Comparison of ENCODE assay signal across 8 cellular contexts in the genomic region with DNA sequence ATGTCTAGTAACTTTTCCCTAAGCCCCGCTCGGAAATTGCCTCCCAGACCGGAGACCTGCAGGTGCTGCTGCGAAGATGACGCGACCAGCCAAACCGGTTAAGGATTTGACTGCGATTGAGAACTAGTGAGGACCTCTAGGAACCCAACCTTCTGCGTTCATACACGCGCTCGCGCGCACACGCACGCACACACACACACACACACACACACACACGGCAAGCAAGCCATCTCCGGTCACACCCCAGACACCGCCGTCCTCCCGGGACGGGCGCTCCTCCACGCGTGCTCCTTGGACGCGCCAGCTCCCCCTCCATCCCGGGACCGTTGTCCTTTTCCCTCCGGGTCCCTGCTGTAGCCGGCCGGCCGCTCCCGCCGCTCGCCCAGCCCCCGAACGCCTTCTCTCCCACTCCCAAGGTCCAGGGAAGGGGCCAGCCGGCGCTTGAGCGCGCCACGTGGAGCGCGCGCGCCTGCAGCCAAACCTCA. TPM values are rescaled to one million over a fixed set of nuclear protein-coding genes. Genes with fewer than 3 reads are reported as not detected.
DNase-seq lines count a peak whose midpoint lies in the region; ATAC-seq, FAIRE-seq and TF ChIP-seq lines count a peak whose summit lies in the region.

No MANE protein-coding gene starts in this region.

- no peaks in the 10 kb centered on the region for H3K9me3 Mint-ChIP-seq in activated CD4-positive, alpha-beta T cell treated with anti-CD3 and anti-CD28 coated beads for 36 hours (ENCODE audit: low read depth)
- H3K9me3 Mint-ChIP-seq in central memory CD8-positive, alpha-beta T cell, result no peaks in the 10 kb centered on the region

- TF ChIP-seq CTCF in RWPE2 (IDR thresholded peaks at IDR 0.05; ENCODE audit: poor library complexity, severe bottlenecking), result no peak
- TF ChIP-seq CTCF in kidney (IDR thresholded peaks at IDR 0.05; ENCODE audit: borderline replicate concordance, extremely low read depth, insufficient read depth), result no peak

- CTCF ChIA-PET in activated CD4-positive, alpha-beta T cell treated with anti-CD3 and anti-CD28 coated beads for 36 hours (lab: Charles Lee), result interaction anchor here (1.3 kb wide), 1 partner anchor 108 kb away, joined by 4 read pairs; no protein-coding TSS in a partner anchor

- intact Hi-C loops in activated CD4-positive, alpha-beta T cell treated with anti-CD3 and anti-CD28 coated beads for 36 hours (cut with DNase I, micrococcal nuclease), result loop anchor here (2.0 to 10.0 kb wide), 8 partner anchors 93 to 1404 kb away; partner anchors contain the start of genes KCTD12 (in 1 of the 2) and LMO7 (in 1 of the 2)
- intact Hi-C loops in kidney (cut with DNase I), result loop anchor here (10.0 kb wide), 1 partner anchor 106 kb away; no protein-coding TSS in a partner anchor

- peak; percentile 24 for ATAC-seq in activated CD4-positive, alpha-beta T cell treated with anti-CD3 and anti-CD28 coated beads for 36 hours
- peak; percentile 37 for ATAC-seq in RWPE2 (ENCODE audit: low read depth)
- no peak for ATAC-seq in central memory CD8-positive, alpha-beta T cell (replicated peaks; ENCODE audit: extremely low read depth, poor library complexity, severe bottlenecking)
- ATAC-seq in GM21423 (IDR thresholded peaks at IDR 0.05; ENCODE audit: unreplicated experiment), result no peak

- no peak for FAIRE-seq in kidney (lab: Jason Lieb, UNC)

- H3K27ac ChIP-seq in RWPE2 (ENCODE audit: poor library complexity, severe bottlenecking), result peak overlapping the region; percentile 20
- peak overlapping the region; percentile 65 to 78 for H3K27ac ChIP-seq in kidney (ENCODE audit: low read depth in 2 of 2, low read length in 2 of 2)

- peak overlapping the region; percentile 73 for H3K27ac Mint-ChIP-seq in activated CD4-positive, alpha-beta T cell treated with anti-CD3 and anti-CD28 coated beads for 36 hours
- H3K27ac Mint-ChIP-seq in central memory CD8-positive, alpha-beta T cell (ENCODE audit: low read depth), result no peak overlapping the region

- peak overlapping the region in 1 of 2 donors; percentile 59 for H3K9ac ChIP-seq in kidney (ENCODE audit: low read length in 2 of 2)

- no peaks in the 10 kb centered on the region for H3K27me3 ChIP-seq in RWPE2 (ENCODE audit: insufficient read depth, poor library complexity, severe bottlenecking)

- H3K36me3 ChIP-seq in RWPE2 (ENCODE audit: low read depth), result no peaks in the 10 kb centered on the region
- H3K36me3 ChIP-seq in kidney (ENCODE audit: control insufficient read depth in 1 of 2, insufficient read depth in 2 of 2, low read length in 2 of 2), result no peaks in the 10 kb centered on the region

- H3K4me3 Mint-ChIP-seq in activated CD4-positive, alpha-beta T cell treated with anti-CD3 and anti-CD28 coated beads for 36 hours, result peak overlapping the region; percentile 85
- peak overlapping the region; percentile 60 for H3K4me3 Mint-ChIP-seq in central memory CD8-positive, alpha-beta T cell

- no peaks in the 10 kb centered on the region for H3K36me3 Mint-ChIP-seq in activated CD4-positive, alpha-beta T cell treated with anti-CD3 and anti-CD28 coated beads for 36 hours (ENCODE audit: low read depth)
- peaks cover 6% of the 10 kb centered on the region for H3K36me3 Mint-ChIP-seq in central memory CD8-positive, alpha-beta T cell (ENCODE audit: insufficient read depth)

- POLR2A ChIA-PET in activated CD4-positive, alpha-beta T cell treated with anti-CD3 and anti-CD28 coated beads for 36 hours (lab: Charles Lee), result no interaction called here

- H3K4me1 ChIP-seq in RWPE2 (ENCODE audit: insufficient read depth, poor library complexity, severe bottlenecking) (peaks cover 5% of the 10 kb centered on the region), kidney (ENCODE audit: control insufficient read depth in 1 of 2, insufficient read depth in 1 of 2, low read depth in 1 of 2, low read length in 2 of 2) (no peaks in the 10 kb centered on the region)

- DNase-seq in activated CD4-positive, alpha-beta T cell treated with anti-CD3 and anti-CD28 coated beads for 36 hours, result peak; percentile 63
- DNase-seq in activated CD4-positive, alpha-beta T cell treated with anti-CD3 and anti-CD28 coated beads, Interleukin-2, amount 50 U/mL, for 4 hours, result no peak
- peak; percentile 26 for DNase-seq in HS-27A (ENCODE audit: low read depth)
- DNase-seq in RWPE2 (ENCODE audit: low spot score), result peak; percentile 72
- no peak for DNase-seq in central memory CD8-positive, alpha-beta T cell (ENCODE audit: low spot score in 2 of 2)
- DNase-seq in kidney, result peak; percentile 89
- DNase-seq in stimulated activated CD4-positive, alpha-beta T cell treated with anti-CD3 and anti-CD28 coated beads, Interleukin-12 subunit alpha, Interleukin-12 subunit beta, amount 100 ng/mL, for 4 hours, result peak; percentile 3

- H3K4me1 Mint-ChIP-seq in activated CD4-positive, alpha-beta T cell treated with anti-CD3 and anti-CD28 coated beads for 36 hours, result peaks cover 14% of the 10 kb centered on the region
- peaks cover 12% of the 10 kb centered on the region for H3K4me1 Mint-ChIP-seq in central memory CD8-positive, alpha-beta T cell

- H3K4me3 ChIP-seq in RWPE2 (ENCODE audit: severe bottlenecking) (peak overlapping the region; percentile 64), kidney (ENCODE audit: low read length in 2 of 2) (peak overlapping the region; percentile 50 to 82)

- H3K9me3 ChIP-seq in RWPE2 (ENCODE audit: severe bottlenecking) (no peaks in the 10 kb centered on the region), kidney (ENCODE audit: control insufficient read depth in 1 of 2, low read length in 2 of 2) (no peaks in the 10 kb centered on the region)

- H3K27me3 Mint-ChIP-seq in activated CD4-positive, alpha-beta T cell treated with anti-CD3 and anti-CD28 coated beads for 36 hours, result peaks cover 41% of the 10 kb centered on the region
- H3K27me3 Mint-ChIP-seq in central memory CD8-positive, alpha-beta T cell, result peaks cover 86% of the 10 kb centered on the region

RNA-seq across cellular contexts. Expression of gene TBC1D4, which starts 1.2 kb away (rescaled TPM):
- total RNA-seq in activated CD4-positive, alpha-beta T cell treated with anti-CD3 and anti-CD28 coated beads for 36 hours, result 10 to 100 TPM; 29.4 to 31.7 TPM
- 51.8 TPM for total RNA-seq in kidney
- 14.7 TPM for polyA plus RNA-seq in kidney (ENCODE audit: insufficient read depth, low read depth, low replicate concordance)

RNA-seq across cellular contexts. Expression of gene COMMD6, which starts 56.9 kb away (rescaled TPM):
- 100 to 1,000 TPM; 103 to 121 TPM for total RNA-seq in activated CD4-positive, alpha-beta T cell treated with anti-CD3 and anti-CD28 coated beads for 36 hours
- 148 TPM for total RNA-seq in kidney
- polyA plus RNA-seq in kidney (ENCODE audit: insufficient read depth, low read depth, low replicate concordance), result 438 TPM

Comparison
In these comparisons a context has a peak if more than half of its experiments do, and no peak if none do; other contexts are left out.
1. DNase-seq: peak in activated CD4-positive, alpha-beta T cell treated with anti-CD3 and anti-CD28 coated beads for 36 hours (single experiment), HS-27A (single experiment), RWPE2 (single experiment), kidney (single experiment) and stimulated activated CD4-positive, alpha-beta T cell treated with anti-CD3 and anti-CD28 coated beads, Interleukin-12 subunit alpha, Interleukin-12 subunit beta, amount 100 ng/mL, for 4 hours (single experiment); none in activated CD4-positive, alpha-beta T cell treated with anti-CD3 and anti-CD28 coated beads, Interleukin-2, amount 50 U/mL, for 4 hours (0 of 2) and central memory CD8-positive, alpha-beta T cell (0 of 2).
2. ATAC-seq: peak in activated CD4-positive, alpha-beta T cell treated with anti-CD3 and anti-CD28 coated beads for 36 hours (single experiment) and RWPE2 (single experiment); none in central memory CD8-positive, alpha-beta T cell (single experiment) and GM21423 (single experiment).